Comparison of ENCODE assay signal across 18 cellular contexts in genomic region chr14:71834308-71835204, GRCh38.
"Had no signal": no experiment of that assay in that cellular context is flagged by ENCODE, and none has a peak within 500 bp of the region (broad histone marks: within the 10 kb centered on the region; RNA-seq: fewer than 3 reads in every experiment).

No MANE protein-coding gene starts in this region.

- H3K27ac ChIP-seq: hepatocyte, suprapubic skin, thyroid gland, uterus had no signal

- H3K27me3 ChIP-seq: hepatocyte, suprapubic skin, thyroid gland, uterus had no signal

- H3K36me3 Mint-ChIP-seq: mesothelial cell of epicardium, natural killer cell, type B pancreatic cell had no signal

- H3K27me3 Mint-ChIP-seq: type B pancreatic cell had no signal

- H3K79me2 ChIP-seq: hepatocyte had no signal

- FAIRE-seq: islet of Langerhans, small intestine had no signal

- ATAC-seq: natural killer cell had no signal

- DNase-seq: effector memory CD4-positive, alpha-beta T cell; foreskin melanocyte; head of caudate nucleus; kidney glomerular epithelial cell; mammary epithelial cell; natural killer cell; posterior cingulate gyrus; small intestine; stimulated activated CD4-positive, alpha-beta T cell treated with anti-CD3 and anti-CD28 coated beads, Interleukin-2, amount 100 ng/mL, for 48 hours; stimulated activated naive CD4-positive, alpha-beta T cell treated with Interleukin-2 at 50 U/mL for 16 hours; thyroid gland; uterus had no signal

- H3K9me3 Mint-ChIP-seq: neural crest cell, type B pancreatic cell had no signal

- H3K4me3 Mint-ChIP-seq: mesothelial cell of epicardium, natural killer cell, neural crest cell, type B pancreatic cell had no signal

- H3K36me3 ChIP-seq: suprapubic skin, thyroid gland, uterus had no signal

- H3K4me1 Mint-ChIP-seq: mesothelial cell of epicardium, natural killer cell, neural crest cell had no signal

- H3K4me2 ChIP-seq: hepatocyte had no signal

- H3K9me3 ChIP-seq: suprapubic skin, thyroid gland, uterus had no signal

- H3K4me3 ChIP-seq: hepatocyte, suprapubic skin, thyroid gland, uterus had no signal

- H3K4me1 ChIP-seq: suprapubic skin, thyroid gland, uterus had no signal

- H2AFZ ChIP-seq: hepatocyte had no signal

- H3K27ac Mint-ChIP-seq: mesothelial cell of epicardium, natural killer cell, type B pancreatic cell had no signal
